ENCODE assay signal across 12 cellular contexts in genomic region chr10:34768261-34768971, GRCh38. TPM values are rescaled to one million over a fixed set of nuclear protein-coding genes. Genes with fewer than 3 reads are reported as not detected.
DNase-seq lines count a peak whose midpoint lies in the region; ATAC-seq and TF ChIP-seq lines count a peak whose summit lies in the region.
"Had no signal": no experiment of that assay in that cellular context is flagged by ENCODE, and none has a peak within 500 bp of the region (broad histone marks: within the 10 kb centered on the region; RNA-seq: fewer than 3 reads in every experiment).

No MANE protein-coding gene starts in this region.

- no peak overlapping the region for H2AFZ ChIP-seq in trophoblast cell (ENCODE audit: insufficient read depth, low read length, poor library complexity)

- H3K9me3 ChIP-seq in trophoblast cell (ENCODE audit: insufficient read depth, low read depth, low read length) (no peaks in the 10 kb centered on the region), spleen (no peaks in the 10 kb centered on the region)

- no peaks in the 10 kb centered on the region for H3K36me3 ChIP-seq in trophoblast cell (ENCODE audit: control insufficient read depth in 1 of 2, insufficient read depth in 2 of 2, low read length in 2 of 2)
- H3K36me3 ChIP-seq in spleen: no peaks in the 10 kb centered on the region

- no peak overlapping the region for H4K91ac ChIP-seq in trophoblast cell (ENCODE audit: low read depth, low read length)

- H3K4me3 ChIP-seq in trophoblast cell (ENCODE audit: low read depth, low read length) (no peak overlapping the region), spleen (no peak overlapping the region)

- H4K8ac ChIP-seq in trophoblast cell (ENCODE audit: low read depth, low read length): no peak overlapping the region

- H2BK12ac ChIP-seq in trophoblast cell (ENCODE audit: low read length): no peak overlapping the region

- H3K79me1 ChIP-seq in trophoblast cell (ENCODE audit: low read length): no peaks in the 10 kb centered on the region

- no peak overlapping the region for H3K4ac ChIP-seq in trophoblast cell (ENCODE audit: low read depth, low read length)

- in situ Hi-C loops in Caki2 (cut with HindIII; ENCODE audit: low pct_unique_long_range_greater_than_20kb, low sequenced_read_pairs) (no loop called here), ACHN (cut with HindIII; ENCODE audit: low pct_ligation_motif_present, low pct_unique_long_range_greater_than_20kb, low sequenced_read_pairs) (no loop called here)

- WGBS in trophoblast cell (ENCODE audit: extremely low coverage, insufficient coverage, insufficient read length): no CpG with 5 or more reads among the region's 15 CpGs
- 81 to 87% (median 84%) methylated on average over 13 to 15 of the region's 15 CpGs for WGBS in spleen, 5 donors

- no peak overlapping the region for H3K4me2 ChIP-seq in trophoblast cell (ENCODE audit: low read length)

- peak overlapping the region; percentile 14 for H3K18ac ChIP-seq in trophoblast cell (ENCODE audit: low read length)

- TF ChIP-seq POLR2A in spleen (IDR thresholded peaks at IDR 0.05): no peak

- H3K27me3 ChIP-seq in trophoblast cell (ENCODE audit: insufficient read depth, low read length) (no peaks in the 10 kb centered on the region), spleen (replicated peaks in 1 of 7) (no peaks in the 10 kb centered on the region)

- H3K27ac ChIP-seq in trophoblast cell (ENCODE audit: low read depth, low read length) (no peak overlapping the region), spleen (no peak overlapping the region)

- peak overlapping the region; percentile 93 for H3K23ac ChIP-seq in trophoblast cell (ENCODE audit: low read length)

- H3K4me1 ChIP-seq in trophoblast cell (ENCODE audit: control insufficient read depth in 1 of 2, insufficient read depth in 2 of 2, low read length in 2 of 2) (peaks cover 0 to 2% of the 10 kb centered on the region in 2 experiments), spleen (peaks cover 0 to 11% (median 0%) of the 10 kb centered on the region in 6 donors)

- H2BK120ac ChIP-seq in trophoblast cell (ENCODE audit: insufficient read depth, low read length, poor library complexity): no peak overlapping the region

- H4K12ac ChIP-seq in trophoblast cell (ENCODE audit: low read depth, low read length): no peak overlapping the region

- DNase-seq in Caki2 (ENCODE audit: low read depth) (peak; percentile 46), NCI-H446 treated with DMSO at 0.1 percent for 48 hours (lab: John Stamatoyannopoulos, UW) (peak; percentile 69), fibroblast of peridontal ligament (ENCODE audit: extremely low read depth) (peak; percentile 63), trophoblast cell (no peak), spleen (no peak), ACHN (no peak)
- DNase-seq in activated CD8-positive, alpha-beta memory T cell treated with anti-CD3 and anti-CD28 coated beads, Interleukin-2, amount 50 U/mL, for 4 hours: no peak
- DNase-seq: activated CD4-positive, alpha-beta T cell treated with anti-CD3 and anti-CD28 coated beads for 1 hour; cortex of kidney; natural killer cell; NCI-H187 treated with DMSO at 0.1 percent for 48 hours had no signal

- H3K79me2 ChIP-seq in trophoblast cell (ENCODE audit: control insufficient read depth, insufficient read depth, low read length, poor library complexity): no peaks in the 10 kb centered on the region

- no peak overlapping the region for H3K9ac ChIP-seq in trophoblast cell (ENCODE audit: low read length)

- TF ChIP-seq CTCF in spleen (IDR thresholded peaks at IDR 0.05 in 8 of 11, conservative IDR thresholded peaks at IDR 0.05 in 3 of 11): no peak

- H2AK5ac ChIP-seq in trophoblast cell (ENCODE audit: low read length): no peak overlapping the region

- no peak overlapping the region for H3K14ac ChIP-seq in trophoblast cell (ENCODE audit: low read length)

- ATAC-seq in GM21423 (IDR thresholded peaks at IDR 0.05; ENCODE audit: unreplicated experiment): no peak
- ATAC-seq: natural killer cell had no signal

- H2BK5ac ChIP-seq in trophoblast cell (ENCODE audit: low read depth, low read length, poor library complexity): no peak overlapping the region

- intact Hi-C loops in spleen (cut with DNase I; ENCODE audit: low total_unique reads): no loop called here

RNA-seq across cellular contexts. Expression of gene PARD3, which starts 46.7 kb away (rescaled TPM):
- 237 and 254 TPM in 2 replicates for total RNA-seq in Caki2 (2014; rRNA removed; shearing (Covaris generic); ENCODE audit: low replicate concordance)
- polyA plus RNA-seq in trophoblast cell (2013): 35.9 and 38.6 TPM in 2 replicates
- 10 to 100 TPM in 6 of 7 donors, 1 to 10 TPM in 1; 8.3 to 18.9 (median 11.5) TPM for total RNA-seq in spleen
- 1 to 10 TPM; 2.8 to 4.8 (median 4.8) TPM for polyA plus RNA-seq in spleen

Comparison
In these comparisons a context has a peak if more than half of its experiments do, and no peak if none do; other contexts are left out.
1. DNase-seq: peak in Caki2 (single experiment), NCI-H446 treated with DMSO at 0.1 percent for 48 hours (single experiment) and fibroblast of peridontal ligament (single experiment); none in trophoblast cell (0 of 2), spleen (single experiment), ACHN (single experiment) and activated CD8-positive, alpha-beta memory T cell treated with anti-CD3 and anti-CD28 coated beads, Interleukin-2, amount 50 U/mL, for 4 hours (single experiment).
2. RNA of gene PARD3, which starts 46.7 kb away (total RNA-seq): 237 to 254 TPM in Caki2; 8.3 to 18.9 TPM in spleen; every median in the first group is over 10 times any median in the second.